ENCODE assay signal across 1 cellular context in the genomic region with DNA sequence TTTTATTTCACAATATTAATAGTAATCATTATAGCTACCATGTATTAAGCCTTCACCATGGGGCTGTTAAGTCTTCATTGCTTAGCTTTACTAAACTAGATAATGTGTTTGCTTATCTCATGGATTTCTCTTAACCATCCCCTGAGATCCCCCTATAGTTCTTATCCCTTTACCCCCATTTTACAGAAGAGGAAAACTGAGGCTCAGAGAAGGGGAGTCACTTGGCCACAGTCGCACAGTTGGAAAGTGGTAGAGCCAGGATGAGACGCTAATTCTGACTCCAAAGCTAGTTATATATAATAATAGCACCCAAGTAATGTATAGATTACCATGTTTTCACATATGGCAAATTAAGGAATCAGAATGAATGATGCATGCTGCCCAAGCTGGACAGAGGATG.
TF ChIP-seq lines count a peak whose summit lies in the region.

No MANE protein-coding gene starts in this region.

TF ChIP-seq in GM23338, 12 proteins besides CTCF, POLR2A, EP300 and RAD21 (continued from another document):
- TF ChIP-seq, protein P1, sequence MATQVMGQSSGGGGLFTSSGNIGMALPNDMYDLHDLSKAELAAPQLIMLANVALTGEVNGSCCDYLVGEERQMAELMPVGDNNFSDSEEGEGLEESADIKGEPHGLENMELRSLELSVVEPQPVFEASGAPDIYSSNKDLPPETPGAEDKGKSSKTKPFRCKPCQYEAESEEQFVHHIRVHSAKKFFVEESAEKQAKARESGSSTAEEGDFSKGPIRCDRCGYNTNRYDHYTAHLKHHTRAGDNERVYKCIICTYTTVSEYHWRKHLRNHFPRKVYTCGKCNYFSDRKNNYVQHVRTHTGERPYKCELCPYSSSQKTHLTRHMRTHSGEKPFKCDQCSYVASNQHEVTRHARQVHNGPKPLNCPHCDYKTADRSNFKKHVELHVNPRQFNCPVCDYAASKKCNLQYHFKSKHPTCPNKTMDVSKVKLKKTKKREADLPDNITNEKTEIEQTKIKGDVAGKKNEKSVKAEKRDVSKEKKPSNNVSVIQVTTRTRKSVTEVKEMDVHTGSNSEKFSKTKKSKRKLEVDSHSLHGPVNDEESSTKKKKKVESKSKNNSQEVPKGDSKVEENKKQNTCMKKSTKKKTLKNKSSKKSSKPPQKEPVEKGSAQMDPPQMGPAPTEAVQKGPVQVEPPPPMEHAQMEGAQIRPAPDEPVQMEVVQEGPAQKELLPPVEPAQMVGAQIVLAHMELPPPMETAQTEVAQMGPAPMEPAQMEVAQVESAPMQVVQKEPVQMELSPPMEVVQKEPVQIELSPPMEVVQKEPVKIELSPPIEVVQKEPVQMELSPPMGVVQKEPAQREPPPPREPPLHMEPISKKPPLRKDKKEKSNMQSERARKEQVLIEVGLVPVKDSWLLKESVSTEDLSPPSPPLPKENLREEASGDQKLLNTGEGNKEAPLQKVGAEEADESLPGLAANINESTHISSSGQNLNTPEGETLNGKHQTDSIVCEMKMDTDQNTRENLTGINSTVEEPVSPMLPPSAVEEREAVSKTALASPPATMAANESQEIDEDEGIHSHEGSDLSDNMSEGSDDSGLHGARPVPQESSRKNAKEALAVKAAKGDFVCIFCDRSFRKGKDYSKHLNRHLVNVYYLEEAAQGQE (IDR thresholded peaks at IDR 0.05; ENCODE audit: unreplicated experiment) = no peak
- TF ChIP-seq JUNB (IDR thresholded peaks at IDR 0.05; ENCODE audit: unreplicated experiment) (no peak), EZH2phosphoT487 (IDR thresholded peaks at IDR 0.05; ENCODE audit: unreplicated experiment) (no peak), EZH2 (IDR thresholded peaks at IDR 0.05; ENCODE audit: low read depth, unreplicated experiment) (no peak)
- TF ChIP-seq, protein P2, sequence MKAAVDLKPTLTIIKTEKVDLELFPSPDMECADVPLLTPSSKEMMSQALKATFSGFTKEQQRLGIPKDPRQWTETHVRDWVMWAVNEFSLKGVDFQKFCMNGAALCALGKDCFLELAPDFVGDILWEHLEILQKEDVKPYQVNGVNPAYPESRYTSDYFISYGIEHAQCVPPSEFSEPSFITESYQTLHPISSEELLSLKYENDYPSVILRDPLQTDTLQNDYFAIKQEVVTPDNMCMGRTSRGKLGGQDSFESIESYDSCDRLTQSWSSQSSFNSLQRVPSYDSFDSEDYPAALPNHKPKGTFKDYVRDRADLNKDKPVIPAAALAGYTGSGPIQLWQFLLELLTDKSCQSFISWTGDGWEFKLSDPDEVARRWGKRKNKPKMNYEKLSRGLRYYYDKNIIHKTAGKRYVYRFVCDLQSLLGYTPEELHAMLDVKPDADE (IDR thresholded peaks at IDR 0.05) = no peak
